ENCODE assay signal across 23 cellular contexts in genomic region chr11:61467609-61468401, GRCh38. TPM values are rescaled to one million over a fixed set of nuclear protein-coding genes. Genes with fewer than 3 reads are reported as not detected.
"Had no signal": no experiment of that assay in that cellular context is flagged by ENCODE, and none has a peak within 500 bp of the region (broad histone marks: within the 10 kb centered on the region; RNA-seq: fewer than 3 reads in every experiment).

No MANE protein-coding gene starts in this region.

- H3K9me3 ChIP-seq: gastroesophageal sphincter, testis, upper lobe of right lung had no signal

- H3K27me3 ChIP-seq: gastroesophageal sphincter, testis, upper lobe of right lung had no signal

- H3K4me3 Mint-ChIP-seq: activated CD4-positive, alpha-beta memory T cell treated with anti-CD3 and anti-CD28 coated beads, Interleukin-2, amount 10 ng/mL, durations not matched to agents 7 days and 5 days; activated naive CD8-positive, alpha-beta T cell treated with anti-CD3 and anti-CD28 coated beads for 36 hours; activated T-cell treated with anti-CD3 and anti-CD28 coated beads, Interleukin-2, amount 50 U/mL, for 72 hours; brain; naive B cell had no signal

- H3K27ac Mint-ChIP-seq: activated CD4-positive, alpha-beta memory T cell treated with anti-CD3 and anti-CD28 coated beads, Interleukin-2, amount 10 ng/mL, durations not matched to agents 7 days and 5 days; activated naive CD8-positive, alpha-beta T cell treated with anti-CD3 and anti-CD28 coated beads for 36 hours; activated T-cell treated with anti-CD3 and anti-CD28 coated beads, Interleukin-2, amount 50 U/mL, for 72 hours had no signal

- H3K27me3 Mint-ChIP-seq: activated CD4-positive, alpha-beta memory T cell treated with anti-CD3 and anti-CD28 coated beads, Interleukin-2, amount 10 ng/mL, durations not matched to agents 7 days and 5 days; activated naive CD8-positive, alpha-beta T cell treated with anti-CD3 and anti-CD28 coated beads for 36 hours; brain; naive B cell had no signal

- H3K27ac ChIP-seq: gastroesophageal sphincter, skin epidermis, testis, upper lobe of right lung had no signal

- DNase-seq: activated CD4-positive, alpha-beta memory T cell treated with anti-CD3 and anti-CD28 coated beads, Interleukin-2, amount 10 ng/mL, durations not matched to agents 7 days and 5 days; activated CD4-positive, alpha-beta T cell treated with anti-CD3 and anti-CD28 coated beads for 1 hour; activated gamma-delta T cell treated with Interleukin-2 at 50 U/mL for 16 hours; activated naive CD8-positive, alpha-beta T cell treated with anti-CD3 and anti-CD28 coated beads for 36 hours; activated T-cell treated with anti-CD3 and anti-CD28 coated beads, Interleukin-2, amount 50 U/mL, for 72 hours; dermis blood vessel endothelial cell; erythroblast; kidney; naive B cell; posterior cingulate gyrus; SHP77 treated with DMSO at 0.1 percent for 48 hours; stimulated activated CD4-positive, alpha-beta T cell treated with anti-CD3 and anti-CD28 coated beads, Interleukin-4, amount 100 ng/mL, for 4 hours; stimulated activated CD8-positive, alpha-beta memory T cell treated with anti-CD3 and anti-CD28 coated beads, Interleukin-4, amount 100 ng/mL, for 48 hours; stimulated activated naive CD4-positive, alpha-beta T cell treated with Interleukin-2 at 50 U/mL for 16 hours; T-helper 1 cell; T1000; testis; upper lobe of right lung had no signal

- H3K9me3 Mint-ChIP-seq: activated CD4-positive, alpha-beta memory T cell treated with anti-CD3 and anti-CD28 coated beads, Interleukin-2, amount 10 ng/mL, durations not matched to agents 7 days and 5 days; activated naive CD8-positive, alpha-beta T cell treated with anti-CD3 and anti-CD28 coated beads for 36 hours; brain had no signal

- ATAC-seq: activated T-cell treated with anti-CD3 and anti-CD28 coated beads, Interleukin-2, amount 50 U/mL, for 72 hours; gastroesophageal sphincter; SK-N-SH treated with all-trans-retinoic acid at 6 μM for 48 hours; upper lobe of right lung had no signal

- H3K4me1 Mint-ChIP-seq: activated naive CD8-positive, alpha-beta T cell treated with anti-CD3 and anti-CD28 coated beads for 36 hours had no signal

- H3K4me3 ChIP-seq: gastroesophageal sphincter, skin epidermis, testis, upper lobe of right lung had no signal

RNA-seq across cellular contexts. Expression of gene LRRC10B, which starts 40.7 kb away (rescaled TPM):
- total RNA-seq: activated naive CD8-positive, alpha-beta T cell treated with anti-CD3 and anti-CD28 coated beads for 36 hours; activated T-cell treated with anti-CD3 and anti-CD28 coated beads, Interleukin-2, amount 50 U/mL, for 72 hours; dermis blood vessel endothelial cell; lung microvascular endothelial cell had no signal
